ENCODE assay signal across 9 cellular contexts in the genomic region with DNA sequence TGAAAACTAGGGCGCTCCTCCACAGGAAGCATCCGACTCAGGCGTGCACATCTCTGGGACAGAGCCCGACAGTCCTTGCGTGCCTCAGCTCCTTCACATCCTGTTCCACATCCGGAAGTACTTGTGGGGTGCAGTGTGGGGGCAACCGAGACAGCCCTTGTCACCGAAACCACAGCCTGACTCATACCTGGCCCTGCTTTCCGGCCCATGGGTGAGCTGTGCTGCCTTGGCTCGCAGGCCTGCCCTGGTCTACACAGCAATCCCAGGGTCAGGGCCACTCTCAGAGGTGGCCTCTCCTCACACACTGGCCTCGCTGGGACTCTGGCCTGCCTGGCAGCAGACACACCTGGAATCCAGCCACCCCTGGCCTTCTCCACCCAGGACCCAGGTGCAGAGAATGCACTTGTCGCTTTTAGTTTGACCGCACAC.
DNase-seq lines count a peak whose midpoint lies in the region; ATAC-seq and TF ChIP-seq lines count a peak whose summit lies in the region.
"Had no signal": no experiment of that assay in that cellular context is flagged by ENCODE, and none has a peak within 500 bp of the region (broad histone marks: within the 10 kb centered on the region; RNA-seq: fewer than 3 reads in every experiment).

No MANE protein-coding gene starts in this region.

- peaks cover 0 to 8% of the 10 kb centered on the region in 2 donors for H3K4me1 ChIP-seq in ascending aorta

- peaks cover 54% of the 10 kb centered on the region for H3K4me1 Mint-ChIP-seq in T-helper 2 cell treated with Interferon-gamma antibody and Interleukin-4, amounts not matched to agents 5 μg/mL and 100 μg/mL, for 36 hours (ENCODE audit: low read depth)

- H3K9me3 ChIP-seq in AG04450 (ENCODE audit: control insufficient read depth, insufficient read depth, low read length) (peaks cover 4% of the 10 kb centered on the region; the same call in 1 of the 2 replicates), ascending aorta (no peaks in the 10 kb centered on the region)
- H3K9me3 ChIP-seq: tibial artery had no signal

- peaks cover 14 to 26% of the 10 kb centered on the region in 2 donors for H3K36me3 ChIP-seq in ascending aorta

- H3K36me3 Mint-ChIP-seq in T-helper 2 cell treated with Interferon-gamma antibody and Interleukin-4, amounts not matched to agents 5 μg/mL and 100 μg/mL, for 36 hours (ENCODE audit: low read depth) = peaks cover 58% of the 10 kb centered on the region

- H3K27me3 Mint-ChIP-seq in T-helper 2 cell treated with Interferon-gamma antibody and Interleukin-4, amounts not matched to agents 5 μg/mL and 100 μg/mL, for 36 hours (ENCODE audit: low read depth) = no peaks in the 10 kb centered on the region

- CTCF ChIA-PET in AG04450 (lab: Charles Lee) = no interaction called here

- no peak overlapping the region for H3K4me3 ChIP-seq in AG04450 (ENCODE audit: low read depth, low read length)
- no peak overlapping the region for H3K4me3 ChIP-seq in ascending aorta
- H3K4me3 ChIP-seq: tibial artery had no signal

- H3K4me3 Mint-ChIP-seq in T-helper 2 cell treated with Interferon-gamma antibody and Interleukin-4, amounts not matched to agents 5 μg/mL and 100 μg/mL, for 36 hours = peak overlapping the region; percentile 60

- POLR2A ChIA-PET in AG04450 (lab: Yijun Ruan, JAX) = no interaction called here

- ATAC-seq in GM19351 (IDR thresholded peaks at IDR 0.05; ENCODE audit: unreplicated experiment) = peak; percentile 96
- peak; percentile 89 for ATAC-seq in HG03442 (IDR thresholded peaks at IDR 0.05; ENCODE audit: unreplicated experiment)
- peak; percentile 79 for ATAC-seq in left lobe of liver

- TF ChIP-seq CTCF in AG04450 (IDR thresholded peaks at IDR 0.05; ENCODE audit: low read depth, low read length) (no peak), ascending aorta (IDR thresholded peaks at IDR 0.05) (no peak)

- no peaks in the 10 kb centered on the region for H3K27me3 ChIP-seq in AG04450 (ENCODE audit: control insufficient read depth, insufficient read depth, low read length)
- no peaks in the 10 kb centered on the region for H3K27me3 ChIP-seq in ascending aorta
- H3K27me3 ChIP-seq: tibial artery had no signal

- intact Hi-C loops in ascending aorta (cut with DNase I) = no loop called here

- H3K27ac ChIP-seq in AG04450 (ENCODE audit: low read depth, low read length) = peak overlapping the region; percentile 75
- peak overlapping the region in 1 of 2 donors; percentile 38 for H3K27ac ChIP-seq in ascending aorta
- H3K27ac ChIP-seq: tibial artery had no signal

- DNase-seq in AG04450 (ENCODE audit: low read depth, low spot score) = no peak
- peak; percentile 94 for DNase-seq in T-helper 2 cell treated with Interferon-gamma antibody and Interleukin-4, amounts not matched to agents 5 μg/mL and 100 μg/mL, for 36 hours (ENCODE audit: low spot score)
- DNase-seq in ascending aorta (ENCODE audit: low spot score in 2 of 2) = peak; percentile 50 to 81
- DNase-seq in left lobe of liver (ENCODE audit: low spot score) = peak; percentile 97
- peak; percentile 76 to 85 for DNase-seq in stimulated activated CD8-positive, alpha-beta memory T cell treated with anti-CD3 and anti-CD28 coated beads, Interleukin-15, amount 100 ng/mL, for 4 hours (ENCODE audit: low read depth in 2 of 2)
- no peak for DNase-seq in DMS79 (lab: John Stamatoyannopoulos, UW)

- peak overlapping the region; percentile 86 for H3K27ac Mint-ChIP-seq in T-helper 2 cell treated with Interferon-gamma antibody and Interleukin-4, amounts not matched to agents 5 μg/mL and 100 μg/mL, for 36 hours

- H3K9me3 Mint-ChIP-seq in T-helper 2 cell treated with Interferon-gamma antibody and Interleukin-4, amounts not matched to agents 5 μg/mL and 100 μg/mL, for 36 hours = no peaks in the 10 kb centered on the region

Comparison
In these comparisons a context has a peak if more than half of its experiments do, and no peak if none do; other contexts are left out.
1. DNase-seq: peak in T-helper 2 cell treated with Interferon-gamma antibody and Interleukin-4, amounts not matched to agents 5 μg/mL and 100 μg/mL, for 36 hours (single experiment), ascending aorta (2 of 2), left lobe of liver (single experiment) and stimulated activated CD8-positive, alpha-beta memory T cell treated with anti-CD3 and anti-CD28 coated beads, Interleukin-15, amount 100 ng/mL, for 4 hours (2 of 2); none in AG04450 (single experiment) and DMS79 (single experiment).
2. Peak in every context shown above with its lines, with median percentiles within 50 percentile points of each other: ATAC-seq.